In the genomic region with DNA sequence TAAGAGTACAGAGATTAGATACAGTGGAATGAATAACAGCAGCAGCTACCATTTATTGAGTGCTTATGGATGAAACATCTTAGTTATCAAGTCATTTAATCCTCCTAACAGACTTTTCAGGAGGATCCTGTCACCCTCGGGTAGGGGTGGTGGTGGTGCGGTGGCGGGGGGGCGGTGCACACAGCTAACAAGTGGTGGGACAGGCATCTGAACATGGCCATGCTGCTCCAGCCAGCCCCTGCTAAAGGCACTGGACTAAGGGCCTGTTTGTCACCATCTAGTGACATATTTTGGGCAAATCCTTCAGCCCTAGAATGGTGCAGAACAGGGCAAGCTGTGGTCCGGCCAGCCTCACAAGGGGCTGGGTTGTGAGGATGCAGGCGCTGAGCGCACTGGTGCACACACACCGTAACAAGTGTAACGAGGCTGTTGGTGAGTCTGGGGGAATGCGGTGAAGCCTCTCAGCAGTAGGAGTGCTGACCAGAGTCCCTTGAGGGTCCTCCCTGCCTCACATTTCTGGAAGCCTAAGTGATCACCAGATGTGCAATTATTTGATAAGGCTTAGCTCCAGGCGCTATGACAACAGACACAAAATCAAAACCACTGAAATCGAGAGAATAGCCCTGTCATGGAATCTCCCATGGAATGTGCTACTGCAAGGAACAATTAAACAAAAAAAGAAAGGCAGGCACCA, we compare ENCODE assay signal across 1 cellular context.
TF ChIP-seq lines count a peak whose summit lies in the region.

No MANE protein-coding gene starts in this region.

TF ChIP-seq in IMR-90, 13 proteins besides CTCF, POLR2A, EP300 and RAD21:
- TF ChIP-seq MXI1 (IDR thresholded peaks at IDR 0.05; ENCODE audit: borderline replicate concordance, low read depth, low read length) = no peak
TF ChIP-seq in IMR-90: peak in this region for 0.
